Comparison of ENCODE assay signal across 10 cellular contexts in genomic region chr11:117953029-117953671, GRCh38. TPM values are rescaled to one million over a fixed set of nuclear protein-coding genes. Genes with fewer than 3 reads are reported as not detected.
DNase-seq lines count a peak whose midpoint lies in the region; ATAC-seq and TF ChIP-seq lines count a peak whose summit lies in the region.
"Had no signal": no experiment of that assay in that cellular context is flagged by ENCODE, and none has a peak within 500 bp of the region (broad histone marks: within the 10 kb centered on the region; RNA-seq: fewer than 3 reads in every experiment).

No MANE protein-coding gene starts in this region.

- no peaks in the 10 kb centered on the region for H3K27me3 ChIP-seq in OCI-LY3 (ENCODE audit: low read depth, low read length)

- H3K4me2 ChIP-seq in OCI-LY3 (ENCODE audit: low read length): peak overlapping the region; percentile 76
- H3K4me2 ChIP-seq: GM23338 had no signal

- peak; percentile 55 for DNase-seq in activated CD8-positive, alpha-beta memory T cell treated with anti-CD3 and anti-CD28 coated beads, Interleukin-2, amount 50 U/mL, for 4 hours
- no peak for DNase-seq in activated CD8-positive, alpha-beta memory T cell treated with anti-CD3 and anti-CD28 coated beads for 24 hours
- DNase-seq in activated naive CD8-positive, alpha-beta T cell treated with anti-CD3 and anti-CD28 coated beads for 36 hours: no peak
- peak in 1 of 2 donors; percentile 47 for DNase-seq in stimulated activated effector memory CD8-positive, alpha-beta T cell treated with anti-CD3 and anti-CD28 coated beads, Interleukin-12 subunit alpha, Interleukin-12 subunit beta, amount 100 ng/mL, for 72 hours (ENCODE audit: low spot score in 2 of 2)
- DNase-seq in NCI-H524 (lab: John Stamatoyannopoulos, UW) (no peak), foreskin fibroblast (no peak)

- H3K36me3 Mint-ChIP-seq in activated naive CD8-positive, alpha-beta T cell treated with anti-CD3 and anti-CD28 coated beads for 36 hours: peaks cover 13% of the 10 kb centered on the region
- H3K36me3 Mint-ChIP-seq in stimulated activated effector memory CD8-positive, alpha-beta T cell treated with anti-CD3 and anti-CD28 coated beads, Interleukin-12 subunit alpha, Interleukin-12 subunit beta, amount 100 ng/mL, for 72 hours: peaks cover 5% of the 10 kb centered on the region

- H3K4me3 Mint-ChIP-seq in activated naive CD8-positive, alpha-beta T cell treated with anti-CD3 and anti-CD28 coated beads for 36 hours: peak overlapping the region; percentile 35
- peak overlapping the region; percentile 61 for H3K4me3 Mint-ChIP-seq in stimulated activated effector memory CD8-positive, alpha-beta T cell treated with anti-CD3 and anti-CD28 coated beads, Interleukin-12 subunit alpha, Interleukin-12 subunit beta, amount 100 ng/mL, for 72 hours
- H3K4me3 Mint-ChIP-seq: GM23338 had no signal

- no peak overlapping the region for H3K9ac ChIP-seq in OCI-LY3 (ENCODE audit: low read length)

- H3K27ac Mint-ChIP-seq in activated naive CD8-positive, alpha-beta T cell treated with anti-CD3 and anti-CD28 coated beads for 36 hours: peak overlapping the region; percentile 85
- H3K27ac Mint-ChIP-seq in stimulated activated effector memory CD8-positive, alpha-beta T cell treated with anti-CD3 and anti-CD28 coated beads, Interleukin-12 subunit alpha, Interleukin-12 subunit beta, amount 100 ng/mL, for 72 hours: peak overlapping the region; percentile 43
- H3K27ac Mint-ChIP-seq: GM23338 had no signal

- H4K20me1 ChIP-seq in OCI-LY3 (ENCODE audit: insufficient read depth, low read length): no peaks in the 10 kb centered on the region

- peaks cover 63% of the 10 kb centered on the region for H3K4me1 ChIP-seq in OCI-LY3 (ENCODE audit: low read length)

- no peak for TF ChIP-seq CTCF in OCI-LY3 (IDR thresholded peaks at IDR 0.05; ENCODE audit: low read depth, low read length)
- no peak for TF ChIP-seq CTCF in foreskin fibroblast (IDR thresholded peaks at IDR 0.05; ENCODE audit: low read depth, low read length)

- peak overlapping the region; percentile 2; the same call in 1 of the 2 replicates for H3K27ac ChIP-seq in OCI-LY3 (ENCODE audit: low read length)

- ATAC-seq in stimulated activated effector memory CD8-positive, alpha-beta T cell treated with anti-CD3 and anti-CD28 coated beads, Interleukin-12 subunit alpha, Interleukin-12 subunit beta, amount 100 ng/mL, for 72 hours: peak; percentile 29
- ATAC-seq in HG02840 (IDR thresholded peaks at IDR 0.05; ENCODE audit: low FRiP score, unreplicated experiment): no peak
- ATAC-seq: GM23338 had no signal

- H2AFZ ChIP-seq in OCI-LY3 (ENCODE audit: low read depth, low read length): no peak overlapping the region

- peaks cover 11% of the 10 kb centered on the region for H3K9me3 Mint-ChIP-seq in activated naive CD8-positive, alpha-beta T cell treated with anti-CD3 and anti-CD28 coated beads for 36 hours
- peaks cover 4% of the 10 kb centered on the region for H3K9me3 Mint-ChIP-seq in stimulated activated effector memory CD8-positive, alpha-beta T cell treated with anti-CD3 and anti-CD28 coated beads, Interleukin-12 subunit alpha, Interleukin-12 subunit beta, amount 100 ng/mL, for 72 hours
- H3K9me3 Mint-ChIP-seq: GM23338 had no signal

- H3K4me3 ChIP-seq in OCI-LY3 (ENCODE audit: low read length) (peak overlapping the region; percentile 3; the same call in 1 of the 2 replicates), foreskin fibroblast (ENCODE audit: low read depth in 1 of 2, low read length in 2 of 2) (no peak overlapping the region)
- H3K4me3 ChIP-seq: GM23338 had no signal

- H3K4me1 Mint-ChIP-seq in activated naive CD8-positive, alpha-beta T cell treated with anti-CD3 and anti-CD28 coated beads for 36 hours: peaks cover 70% of the 10 kb centered on the region
- H3K4me1 Mint-ChIP-seq in stimulated activated effector memory CD8-positive, alpha-beta T cell treated with anti-CD3 and anti-CD28 coated beads, Interleukin-12 subunit alpha, Interleukin-12 subunit beta, amount 100 ng/mL, for 72 hours: peaks cover 59% of the 10 kb centered on the region
- H3K4me1 Mint-ChIP-seq: GM23338 had no signal

- peaks cover 3% of the 10 kb centered on the region for H3K36me3 ChIP-seq in OCI-LY3 (replicated peaks; ENCODE audit: low read depth, low read length)

- peaks cover 8% of the 10 kb centered on the region for H3K79me2 ChIP-seq in OCI-LY3 (ENCODE audit: low read length)

- H3K9me3 ChIP-seq in OCI-LY3 (ENCODE audit: insufficient read depth, low read length): 0 out of 2 replicates have a peak, but pooled peaks cover 6% of the 10 kb centered on the region

- no peaks in the 10 kb centered on the region for H3K27me3 Mint-ChIP-seq in activated naive CD8-positive, alpha-beta T cell treated with anti-CD3 and anti-CD28 coated beads for 36 hours

RNA-seq across cellular contexts. Expression of gene TMPRSS13, which starts 23.9 kb away (rescaled TPM):
- total RNA-seq in activated naive CD8-positive, alpha-beta T cell treated with anti-CD3 and anti-CD28 coated beads for 36 hours: 1 to 10 TPM; 1.9 to 3.4 TPM
- total RNA-seq: NCI-H460 had no signal

RNA-seq across cellular contexts. Expression of gene IL10RA, which starts 33.0 kb away (rescaled TPM):
- total RNA-seq in activated naive CD8-positive, alpha-beta T cell treated with anti-CD3 and anti-CD28 coated beads for 36 hours: 10 to 100 TPM; 39.6 to 41.2 TPM
